Comparison of ENCODE assay signal across 12 cellular contexts in the genomic region with DNA sequence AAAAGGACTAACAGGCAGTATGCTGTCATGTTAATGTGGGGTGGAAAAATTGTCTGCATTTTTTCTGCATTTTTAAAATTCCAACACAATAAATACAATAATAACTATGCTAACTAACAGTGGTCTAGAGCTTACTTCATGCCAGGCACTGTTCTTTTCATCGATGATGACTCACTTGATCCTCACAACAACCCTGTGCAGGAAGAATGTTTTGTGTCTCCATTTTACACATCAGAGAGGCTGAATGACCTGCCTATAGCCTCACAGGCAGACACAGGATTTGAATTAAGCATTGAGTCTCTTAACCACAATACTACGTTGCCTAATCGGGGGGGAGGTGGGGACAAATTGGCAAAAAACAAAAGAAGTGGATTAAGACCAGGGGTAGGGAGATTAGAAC. TPM values are rescaled to one million over a fixed set of nuclear protein-coding genes. Genes with fewer than 3 reads are reported as not detected.
DNase-seq lines count a peak whose midpoint lies in the region; ATAC-seq and TF ChIP-seq lines count a peak whose summit lies in the region.
"Had no signal": no experiment of that assay in that cellular context is flagged by ENCODE, and none has a peak within 500 bp of the region (broad histone marks: within the 10 kb centered on the region; RNA-seq: fewer than 3 reads in every experiment).

No MANE protein-coding gene starts in this region.

- CTCF ChIA-PET in A673 (lab: Charles Lee), result interaction anchor here (0.6 kb wide), 1 partner anchor 10 kb away, joined by 4 read pairs; no protein-coding TSS in a partner anchor

- intact Hi-C loops in A673 (cut with micrococcal nuclease; ENCODE audit: unreplicated experiment), result no loop called here

- peak overlapping the region; percentile 83 for H3K27ac Mint-ChIP-seq in HFFc6
- no peak overlapping the region for H3K27ac Mint-ChIP-seq in immature natural killer cell

- no peaks in the 10 kb centered on the region for H3K27me3 ChIP-seq in A673 (replicated peaks; ENCODE audit: insufficient read depth, low read depth, low read length, poor library complexity)
- H3K27me3 ChIP-seq: BE2C had no signal

- H3K4me3 Mint-ChIP-seq in HFFc6 (peak overlapping the region; percentile 62), immature natural killer cell (no peak overlapping the region)
- H3K4me3 Mint-ChIP-seq: brain had no signal

- no peak for ATAC-seq in GM21367 (IDR thresholded peaks at IDR 0.05; ENCODE audit: unreplicated experiment)
- ATAC-seq: stimulated activated naive CD8-positive, alpha-beta T cell treated with anti-CD3 and anti-CD28 coated beads, Interleukin-15, Interleukin-2, amounts not matched to agents 100 U/mL and 50 U/mL, for 24 hours had no signal

- no peak for TF ChIP-seq CTCF in A673 (conservative IDR thresholded peaks at IDR 0.05; ENCODE audit: low read depth, low read length)
- TF ChIP-seq CTCF in HFFc6 (IDR thresholded peaks at IDR 0.05), result no peak
- no peak for TF ChIP-seq CTCF in foreskin fibroblast (IDR thresholded peaks at IDR 0.05; ENCODE audit: low read depth, low read length)

- POLR2A ChIA-PET in A673 (lab: Charles Lee; ENCODE audit: low non-redundant PET), result no interaction called here

- peak overlapping the region; percentile 37 for H3K27ac ChIP-seq in A673 (ENCODE audit: low read depth, low read length, poor library complexity, severe bottlenecking)

- DNase-seq in A673 (ENCODE audit: low spot score) (peak; percentile 49), HFFc6 (peak; percentile 92), T1000 (lab: John Stamatoyannopoulos, UW) (peak; percentile 8), foreskin fibroblast (peak; percentile 91), NCI-H2196 treated with DMSO at 0.1 percent for 48 hours (lab: John Stamatoyannopoulos, UW; ENCODE audit: unreplicated experiment) (no peak), immature natural killer cell (no peak), NCI-H146 (lab: John Stamatoyannopoulos, UW) (no peak)
- DNase-seq: BE2C; NCI-H2171; stimulated activated naive CD8-positive, alpha-beta T cell treated with anti-CD3 and anti-CD28 coated beads, Interleukin-15, Interleukin-2, amounts not matched to agents 100 U/mL and 50 U/mL, for 24 hours had no signal

- H3K9me3 Mint-ChIP-seq in HFFc6, result peaks cover 15% of the 10 kb centered on the region
- peaks cover 4 to 14% (median 11%) of the 10 kb centered on the region in 6 donors for H3K9me3 Mint-ChIP-seq in immature natural killer cell

- peaks cover 50% of the 10 kb centered on the region for H3K4me1 Mint-ChIP-seq in HFFc6 (ENCODE audit: low read depth)
- no peaks in the 10 kb centered on the region for H3K4me1 Mint-ChIP-seq in immature natural killer cell
- H3K4me1 Mint-ChIP-seq: brain had no signal

- H3K36me3 ChIP-seq in A673 (ENCODE audit: insufficient read depth, low read length, poor library complexity, severe bottlenecking), result no peaks in the 10 kb centered on the region

- H3K36me3 Mint-ChIP-seq in HFFc6 (ENCODE audit: low read depth) (peaks cover 38% of the 10 kb centered on the region), immature natural killer cell (peaks cover 11 to 31% (median 18%) of the 10 kb centered on the region in 3 donors)

- H3K27me3 Mint-ChIP-seq in HFFc6 (ENCODE audit: insufficient read depth), result peaks cover 4% of the 10 kb centered on the region
- peaks cover 0 to 2% (median 0%) of the 10 kb centered on the region in 3 donors for H3K27me3 Mint-ChIP-seq in immature natural killer cell (ENCODE audit: low read depth in 3 of 3)
- H3K27me3 Mint-ChIP-seq: brain had no signal

- no peaks in the 10 kb centered on the region for H3K9me3 ChIP-seq in A673 (ENCODE audit: low read depth, low read length, poor library complexity, severe bottlenecking)
- H3K9me3 ChIP-seq: BE2C had no signal

- H3K4me1 ChIP-seq in A673 (ENCODE audit: insufficient read depth, low read length, poor library complexity, severe bottlenecking), result no peaks in the 10 kb centered on the region
- H3K4me1 ChIP-seq: BE2C had no signal

- H3K4me3 ChIP-seq in A673 (ENCODE audit: low read depth, low read length, poor library complexity, severe bottlenecking), result no peak overlapping the region
- no peak overlapping the region for H3K4me3 ChIP-seq in foreskin fibroblast (ENCODE audit: low read depth in 1 of 2, low read length in 2 of 2)

- BruUV-seq in A673 (replicated peaks; lab: Mats Ljungman, UMichigan), result no TSS peak

RNA-seq across cellular contexts. Expression of a gene that starts 26.9 kb away (rescaled TPM):
- 19.2 and 23.4 TPM in 2 replicates for total RNA-seq in A673 (2021)
- 10 to 100 TPM in 1 of 6 experiments, 1 to 10 TPM in 5; 7.2 to 10.7 (median 9.2) TPM for total RNA-seq in HFFc6 (2021; fragmentation: NEBNext Ultra II Directional; extraction: Animal tissue kit (Norgen Biotek cat#: 25700))
- 1 to 10 TPM; 2.2 to 5.4 (median 3.1) TPM for polyA plus RNA-seq in immature natural killer cell

RNA-seq across cellular contexts. Expression of a gene that starts 42.9 kb away (rescaled TPM):
- total RNA-seq in A673 (2021), result 1,064 and 1,085 TPM in 2 replicates
- 1,000 to 10,000 TPM; 1,220 to 1,355 (median 1,285) TPM for total RNA-seq in HFFc6 (2021; fragmentation: NEBNext Ultra II Directional; extraction: Animal tissue kit (Norgen Biotek cat#: 25700))
- 100 to 1,000 TPM; 419 to 805 (median 477) TPM for polyA plus RNA-seq in immature natural killer cell

Comparison
In these comparisons a context has a peak if more than half of its experiments do, and no peak if none do; other contexts are left out.
1. DNase-seq: peak in A673 (single experiment), HFFc6 (single experiment), T1000 (single experiment) and foreskin fibroblast (2 of 2); none in NCI-H2196 treated with DMSO at 0.1 percent for 48 hours (single experiment), immature natural killer cell (0 of 3) and NCI-H146 (single experiment).